ENCODE assay signal across 2 cellular contexts in the genomic region with DNA sequence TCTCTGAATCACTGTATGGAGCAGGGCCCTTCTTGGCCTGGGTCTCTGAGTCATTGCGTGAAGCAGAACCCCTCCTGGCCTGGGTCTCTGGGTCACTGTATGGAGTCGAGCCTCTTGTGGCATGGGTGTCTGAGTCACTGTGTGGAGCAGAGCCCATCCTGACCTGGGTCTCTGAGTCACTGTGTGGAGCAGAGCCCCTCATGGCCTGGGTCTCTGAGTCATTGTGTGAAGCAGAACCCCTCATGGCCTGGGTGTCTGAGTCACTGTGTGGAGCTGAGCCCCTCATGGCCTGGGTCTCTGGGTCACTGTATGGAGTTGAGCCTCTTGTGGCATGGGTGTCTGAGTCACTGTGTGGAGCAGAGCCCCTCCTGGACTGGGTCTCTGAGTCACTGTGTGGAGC.
A peak's percentile ranks its signal among the peaks of the same experiment; 100 is the strongest.
TF ChIP-seq lines count a peak whose summit lies in the region.

No MANE protein-coding gene starts in this region.

TF ChIP-seq in IMR-90, 13 proteins besides CTCF, POLR2A, EP300 and RAD21:
- TF ChIP-seq RFX5 (IDR thresholded peaks at IDR 0.05; ENCODE audit: low read depth, low read length) (no peak), MXI1 (IDR thresholded peaks at IDR 0.05; ENCODE audit: borderline replicate concordance, low read depth, low read length) (no peak), RCOR1 (IDR thresholded peaks at IDR 0.05; ENCODE audit: insufficient replicate concordance, low read length) (no peak), MAZ (IDR thresholded peaks at IDR 0.05; ENCODE audit: borderline replicate concordance, low read depth, low read length) (no peak), CEBPB (IDR thresholded peaks at IDR 0.05; ENCODE audit: low read depth, low read length) (no peak), FOS (IDR thresholded peaks at IDR 0.05; ENCODE audit: low read depth, low read length) (no peak), NFE2L2 (IDR thresholded peaks at IDR 0.05; ENCODE audit: low read depth, low read length) (no peak), SMC3 (IDR thresholded peaks at IDR 0.05; ENCODE audit: low read depth, low read length) (no peak), CHD1 (IDR thresholded peaks at IDR 0.05; ENCODE audit: low read depth, low read length) (no peak), MAFK (IDR thresholded peaks at IDR 0.05; ENCODE audit: low read depth, low read length) (no peak), BHLHE40 (IDR thresholded peaks at IDR 0.05; ENCODE audit: low read depth, low read length) (no peak)
- TF ChIP-seq, protein P1, sequence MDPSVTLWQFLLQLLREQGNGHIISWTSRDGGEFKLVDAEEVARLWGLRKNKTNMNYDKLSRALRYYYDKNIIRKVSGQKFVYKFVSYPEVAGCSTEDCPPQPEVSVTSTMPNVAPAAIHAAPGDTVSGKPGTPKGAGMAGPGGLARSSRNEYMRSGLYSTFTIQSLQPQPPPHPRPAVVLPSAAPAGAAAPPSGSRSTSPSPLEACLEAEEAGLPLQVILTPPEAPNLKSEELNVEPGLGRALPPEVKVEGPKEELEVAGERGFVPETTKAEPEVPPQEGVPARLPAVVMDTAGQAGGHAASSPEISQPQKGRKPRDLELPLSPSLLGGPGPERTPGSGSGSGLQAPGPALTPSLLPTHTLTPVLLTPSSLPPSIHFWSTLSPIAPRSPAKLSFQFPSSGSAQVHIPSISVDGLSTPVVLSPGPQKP (IDR thresholded peaks at IDR 0.05; ENCODE audit: borderline replicate concordance, low read depth, low read length): no peak
- TF ChIP-seq, protein P2, sequence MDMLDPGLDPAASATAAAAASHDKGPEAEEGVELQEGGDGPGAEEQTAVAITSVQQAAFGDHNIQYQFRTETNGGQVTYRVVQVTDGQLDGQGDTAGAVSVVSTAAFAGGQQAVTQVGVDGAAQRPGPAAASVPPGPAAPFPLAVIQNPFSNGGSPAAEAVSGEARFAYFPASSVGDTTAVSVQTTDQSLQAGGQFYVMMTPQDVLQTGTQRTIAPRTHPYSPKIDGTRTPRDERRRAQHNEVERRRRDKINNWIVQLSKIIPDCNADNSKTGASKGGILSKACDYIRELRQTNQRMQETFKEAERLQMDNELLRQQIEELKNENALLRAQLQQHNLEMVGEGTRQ (IDR thresholded peaks at IDR 0.05; ENCODE audit: low read depth, low read length): no peak

TF ChIP-seq in K562, 482 proteins besides CTCF, POLR2A, EP300 and RAD21 (continues in another document):
- TF ChIP-seq, protein P3, sequence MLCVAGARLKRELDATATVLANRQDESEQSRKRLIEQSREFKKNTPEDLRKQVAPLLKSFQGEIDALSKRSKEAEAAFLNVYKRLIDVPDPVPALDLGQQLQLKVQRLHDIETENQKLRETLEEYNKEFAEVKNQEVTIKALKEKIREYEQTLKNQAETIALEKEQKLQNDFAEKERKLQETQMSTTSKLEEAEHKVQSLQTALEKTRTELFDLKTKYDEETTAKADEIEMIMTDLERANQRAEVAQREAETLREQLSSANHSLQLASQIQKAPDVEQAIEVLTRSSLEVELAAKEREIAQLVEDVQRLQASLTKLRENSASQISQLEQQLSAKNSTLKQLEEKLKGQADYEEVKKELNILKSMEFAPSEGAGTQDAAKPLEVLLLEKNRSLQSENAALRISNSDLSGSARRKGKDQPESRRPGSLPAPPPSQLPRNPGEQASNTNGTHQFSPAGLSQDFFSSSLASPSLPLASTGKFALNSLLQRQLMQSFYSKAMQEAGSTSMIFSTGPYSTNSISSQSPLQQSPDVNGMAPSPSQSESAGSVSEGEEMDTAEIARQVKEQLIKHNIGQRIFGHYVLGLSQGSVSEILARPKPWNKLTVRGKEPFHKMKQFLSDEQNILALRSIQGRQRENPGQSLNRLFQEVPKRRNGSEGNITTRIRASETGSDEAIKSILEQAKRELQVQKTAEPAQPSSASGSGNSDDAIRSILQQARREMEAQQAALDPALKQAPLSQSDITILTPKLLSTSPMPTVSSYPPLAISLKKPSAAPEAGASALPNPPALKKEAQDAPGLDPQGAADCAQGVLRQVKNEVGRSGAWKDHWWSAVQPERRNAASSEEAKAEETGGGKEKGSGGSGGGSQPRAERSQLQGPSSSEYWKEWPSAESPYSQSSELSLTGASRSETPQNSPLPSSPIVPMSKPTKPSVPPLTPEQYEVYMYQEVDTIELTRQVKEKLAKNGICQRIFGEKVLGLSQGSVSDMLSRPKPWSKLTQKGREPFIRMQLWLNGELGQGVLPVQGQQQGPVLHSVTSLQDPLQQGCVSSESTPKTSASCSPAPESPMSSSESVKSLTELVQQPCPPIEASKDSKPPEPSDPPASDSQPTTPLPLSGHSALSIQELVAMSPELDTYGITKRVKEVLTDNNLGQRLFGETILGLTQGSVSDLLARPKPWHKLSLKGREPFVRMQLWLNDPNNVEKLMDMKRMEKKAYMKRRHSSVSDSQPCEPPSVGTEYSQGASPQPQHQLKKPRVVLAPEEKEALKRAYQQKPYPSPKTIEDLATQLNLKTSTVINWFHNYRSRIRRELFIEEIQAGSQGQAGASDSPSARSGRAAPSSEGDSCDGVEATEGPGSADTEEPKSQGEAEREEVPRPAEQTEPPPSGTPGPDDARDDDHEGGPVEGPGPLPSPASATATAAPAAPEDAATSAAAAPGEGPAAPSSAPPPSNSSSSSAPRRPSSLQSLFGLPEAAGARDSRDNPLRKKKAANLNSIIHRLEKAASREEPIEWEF (CRISPR knock-in tag; IDR thresholded peaks at IDR 0.05): no peak
- TF ChIP-seq ZNF41 (CRISPR knock-in tag; conservative IDR thresholded peaks at IDR 0.05) (no peak), SNRNP70 (optimal IDR thresholded peaks at IDR 0.05; ENCODE audit: low read depth, low read length) (no peak), SIN3A (IDR thresholded peaks at IDR 0.05; ENCODE audit: borderline replicate concordance in 2 of 2, control insufficient read depth in 1 of 2, low read depth in 2 of 2, low read length in 2 of 2) (no peak), ZNF408 (CRISPR knock-in tag; IDR thresholded peaks at IDR 0.05; ENCODE audit: low read depth) (no peak), DACH1 (IDR thresholded peaks at IDR 0.05; ENCODE audit: partially characterized antibody) (no peak), NELFE (IDR thresholded peaks at IDR 0.05; ENCODE audit: insufficient read depth, insufficient read length) (no peak), SLC30A9 (CRISPR knock-in tag; IDR thresholded peaks at IDR 0.05) (no peak), NBN (IDR thresholded peaks at IDR 0.05; ENCODE audit: low read depth) (no peak), MYBL2 (IDR thresholded peaks at IDR 0.05; ENCODE audit: low read depth) (no peak), MYBL2 (CRISPR knock-in tag; IDR thresholded peaks at IDR 0.05; ENCODE audit: borderline replicate concordance) (no peak), ZBTB7A (IDR thresholded peaks at IDR 0.05; ENCODE audit: borderline replicate concordance, control insufficient read depth, low read depth, low read length) (peak; percentile 49; the same call in 1 of the 2 replicates), TRIM24 (IDR thresholded peaks at IDR 0.05) (peak; percentile 52 to 69; a peak in 3 of 4 replicates)
- TF ChIP-seq, protein P4, sequence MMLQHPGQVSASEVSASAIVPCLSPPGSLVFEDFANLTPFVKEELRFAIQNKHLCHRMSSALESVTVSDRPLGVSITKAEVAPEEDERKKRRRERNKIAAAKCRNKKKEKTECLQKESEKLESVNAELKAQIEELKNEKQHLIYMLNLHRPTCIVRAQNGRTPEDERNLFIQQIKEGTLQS (IDR thresholded peaks at IDR 0.05): no peak; the same call in 1 of the 2 replicates
- TF ChIP-seq, protein P4 (CRISPR knock-in tag; conservative IDR thresholded peaks at IDR 0.05): no peak
- TF ChIP-seq, protein P5, sequence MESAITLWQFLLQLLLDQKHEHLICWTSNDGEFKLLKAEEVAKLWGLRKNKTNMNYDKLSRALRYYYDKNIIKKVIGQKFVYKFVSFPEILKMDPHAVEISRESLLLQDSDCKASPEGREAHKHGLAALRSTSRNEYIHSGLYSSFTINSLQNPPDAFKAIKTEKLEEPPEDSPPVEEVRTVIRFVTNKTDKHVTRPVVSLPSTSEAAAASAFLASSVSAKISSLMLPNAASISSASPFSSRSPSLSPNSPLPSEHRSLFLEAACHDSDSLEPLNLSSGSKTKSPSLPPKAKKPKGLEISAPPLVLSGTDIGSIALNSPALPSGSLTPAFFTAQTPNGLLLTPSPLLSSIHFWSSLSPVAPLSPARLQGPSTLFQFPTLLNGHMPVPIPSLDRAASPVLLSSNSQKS (CRISPR knock-in tag; IDR thresholded peaks at IDR 0.05): no peak
- TF ChIP-seq, protein P6, sequence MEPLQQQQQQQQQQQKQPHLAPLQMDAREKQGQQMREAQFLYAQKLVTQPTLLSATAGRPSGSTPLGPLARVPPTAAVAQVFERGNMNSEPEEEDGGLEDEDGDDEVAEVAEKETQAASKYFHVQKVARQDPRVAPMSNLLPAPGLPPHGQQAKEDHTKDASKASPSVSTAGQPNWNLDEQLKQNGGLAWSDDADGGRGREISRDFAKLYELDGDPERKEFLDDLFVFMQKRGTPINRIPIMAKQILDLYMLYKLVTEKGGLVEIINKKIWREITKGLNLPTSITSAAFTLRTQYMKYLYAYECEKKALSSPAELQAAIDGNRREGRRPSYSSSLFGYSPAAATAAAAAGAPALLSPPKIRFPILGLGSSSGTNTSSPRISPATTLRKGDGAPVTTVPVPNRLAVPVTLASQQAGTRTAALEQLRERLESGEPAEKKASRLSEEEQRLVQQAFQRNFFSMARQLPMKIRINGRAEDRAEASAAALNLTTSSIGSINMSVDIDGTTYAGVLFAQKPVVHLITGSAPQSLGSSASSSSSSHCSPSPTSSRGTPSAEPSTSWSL (CRISPR knock-in tag; IDR thresholded peaks at IDR 0.05; ENCODE audit: borderline replicate concordance): no peak
- TF ChIP-seq, protein P7, sequence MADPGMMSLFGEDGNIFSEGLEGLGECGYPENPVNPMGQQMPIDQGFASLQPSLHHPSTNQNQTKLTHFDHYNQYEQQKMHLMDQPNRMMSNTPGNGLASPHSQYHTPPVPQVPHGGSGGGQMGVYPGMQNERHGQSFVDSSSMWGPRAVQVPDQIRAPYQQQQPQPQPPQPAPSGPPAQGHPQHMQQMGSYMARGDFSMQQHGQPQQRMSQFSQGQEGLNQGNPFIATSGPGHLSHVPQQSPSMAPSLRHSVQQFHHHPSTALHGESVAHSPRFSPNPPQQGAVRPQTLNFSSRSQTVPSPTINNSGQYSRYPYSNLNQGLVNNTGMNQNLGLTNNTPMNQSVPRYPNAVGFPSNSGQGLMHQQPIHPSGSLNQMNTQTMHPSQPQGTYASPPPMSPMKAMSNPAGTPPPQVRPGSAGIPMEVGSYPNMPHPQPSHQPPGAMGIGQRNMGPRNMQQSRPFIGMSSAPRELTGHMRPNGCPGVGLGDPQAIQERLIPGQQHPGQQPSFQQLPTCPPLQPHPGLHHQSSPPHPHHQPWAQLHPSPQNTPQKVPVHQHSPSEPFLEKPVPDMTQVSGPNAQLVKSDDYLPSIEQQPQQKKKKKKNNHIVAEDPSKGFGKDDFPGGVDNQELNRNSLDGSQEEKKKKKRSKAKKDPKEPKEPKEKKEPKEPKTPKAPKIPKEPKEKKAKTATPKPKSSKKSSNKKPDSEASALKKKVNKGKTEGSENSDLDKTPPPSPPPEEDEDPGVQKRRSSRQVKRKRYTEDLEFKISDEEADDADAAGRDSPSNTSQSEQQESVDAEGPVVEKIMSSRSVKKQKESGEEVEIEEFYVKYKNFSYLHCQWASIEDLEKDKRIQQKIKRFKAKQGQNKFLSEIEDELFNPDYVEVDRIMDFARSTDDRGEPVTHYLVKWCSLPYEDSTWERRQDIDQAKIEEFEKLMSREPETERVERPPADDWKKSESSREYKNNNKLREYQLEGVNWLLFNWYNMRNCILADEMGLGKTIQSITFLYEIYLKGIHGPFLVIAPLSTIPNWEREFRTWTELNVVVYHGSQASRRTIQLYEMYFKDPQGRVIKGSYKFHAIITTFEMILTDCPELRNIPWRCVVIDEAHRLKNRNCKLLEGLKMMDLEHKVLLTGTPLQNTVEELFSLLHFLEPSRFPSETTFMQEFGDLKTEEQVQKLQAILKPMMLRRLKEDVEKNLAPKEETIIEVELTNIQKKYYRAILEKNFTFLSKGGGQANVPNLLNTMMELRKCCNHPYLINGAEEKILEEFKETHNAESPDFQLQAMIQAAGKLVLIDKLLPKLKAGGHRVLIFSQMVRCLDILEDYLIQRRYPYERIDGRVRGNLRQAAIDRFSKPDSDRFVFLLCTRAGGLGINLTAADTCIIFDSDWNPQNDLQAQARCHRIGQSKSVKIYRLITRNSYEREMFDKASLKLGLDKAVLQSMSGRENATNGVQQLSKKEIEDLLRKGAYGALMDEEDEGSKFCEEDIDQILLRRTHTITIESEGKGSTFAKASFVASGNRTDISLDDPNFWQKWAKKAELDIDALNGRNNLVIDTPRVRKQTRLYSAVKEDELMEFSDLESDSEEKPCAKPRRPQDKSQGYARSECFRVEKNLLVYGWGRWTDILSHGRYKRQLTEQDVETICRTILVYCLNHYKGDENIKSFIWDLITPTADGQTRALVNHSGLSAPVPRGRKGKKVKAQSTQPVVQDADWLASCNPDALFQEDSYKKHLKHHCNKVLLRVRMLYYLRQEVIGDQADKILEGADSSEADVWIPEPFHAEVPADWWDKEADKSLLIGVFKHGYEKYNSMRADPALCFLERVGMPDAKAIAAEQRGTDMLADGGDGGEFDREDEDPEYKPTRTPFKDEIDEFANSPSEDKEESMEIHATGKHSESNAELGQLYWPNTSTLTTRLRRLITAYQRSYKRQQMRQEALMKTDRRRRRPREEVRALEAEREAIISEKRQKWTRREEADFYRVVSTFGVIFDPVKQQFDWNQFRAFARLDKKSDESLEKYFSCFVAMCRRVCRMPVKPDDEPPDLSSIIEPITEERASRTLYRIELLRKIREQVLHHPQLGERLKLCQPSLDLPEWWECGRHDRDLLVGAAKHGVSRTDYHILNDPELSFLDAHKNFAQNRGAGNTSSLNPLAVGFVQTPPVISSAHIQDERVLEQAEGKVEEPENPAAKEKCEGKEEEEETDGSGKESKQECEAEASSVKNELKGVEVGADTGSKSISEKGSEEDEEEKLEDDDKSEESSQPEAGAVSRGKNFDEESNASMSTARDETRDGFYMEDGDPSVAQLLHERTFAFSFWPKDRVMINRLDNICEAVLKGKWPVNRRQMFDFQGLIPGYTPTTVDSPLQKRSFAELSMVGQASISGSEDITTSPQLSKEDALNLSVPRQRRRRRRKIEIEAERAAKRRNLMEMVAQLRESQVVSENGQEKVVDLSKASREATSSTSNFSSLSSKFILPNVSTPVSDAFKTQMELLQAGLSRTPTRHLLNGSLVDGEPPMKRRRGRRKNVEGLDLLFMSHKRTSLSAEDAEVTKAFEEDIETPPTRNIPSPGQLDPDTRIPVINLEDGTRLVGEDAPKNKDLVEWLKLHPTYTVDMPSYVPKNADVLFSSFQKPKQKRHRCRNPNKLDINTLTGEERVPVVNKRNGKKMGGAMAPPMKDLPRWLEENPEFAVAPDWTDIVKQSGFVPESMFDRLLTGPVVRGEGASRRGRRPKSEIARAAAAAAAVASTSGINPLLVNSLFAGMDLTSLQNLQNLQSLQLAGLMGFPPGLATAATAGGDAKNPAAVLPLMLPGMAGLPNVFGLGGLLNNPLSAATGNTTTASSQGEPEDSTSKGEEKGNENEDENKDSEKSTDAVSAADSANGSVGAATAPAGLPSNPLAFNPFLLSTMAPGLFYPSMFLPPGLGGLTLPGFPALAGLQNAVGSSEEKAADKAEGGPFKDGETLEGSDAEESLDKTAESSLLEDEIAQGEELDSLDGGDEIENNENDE (IDR thresholded peaks at IDR 0.05; ENCODE audit: low read depth, low read length): no peak
- TF ChIP-seq, protein P8, sequence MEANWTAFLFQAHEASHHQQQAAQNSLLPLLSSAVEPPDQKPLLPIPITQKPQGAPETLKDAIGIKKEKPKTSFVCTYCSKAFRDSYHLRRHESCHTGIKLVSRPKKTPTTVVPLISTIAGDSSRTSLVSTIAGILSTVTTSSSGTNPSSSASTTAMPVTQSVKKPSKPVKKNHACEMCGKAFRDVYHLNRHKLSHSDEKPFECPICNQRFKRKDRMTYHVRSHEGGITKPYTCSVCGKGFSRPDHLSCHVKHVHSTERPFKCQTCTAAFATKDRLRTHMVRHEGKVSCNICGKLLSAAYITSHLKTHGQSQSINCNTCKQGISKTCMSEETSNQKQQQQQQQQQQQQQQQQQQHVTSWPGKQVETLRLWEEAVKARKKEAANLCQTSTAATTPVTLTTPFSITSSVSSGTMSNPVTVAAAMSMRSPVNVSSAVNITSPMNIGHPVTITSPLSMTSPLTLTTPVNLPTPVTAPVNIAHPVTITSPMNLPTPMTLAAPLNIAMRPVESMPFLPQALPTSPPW (CRISPR knock-in tag; IDR thresholded peaks at IDR 0.05): no peak
